In genomic region chr21:29096619-29097018, GRCh38 we compare ENCODE assay signal across 22 cellular contexts. TPM values are rescaled to one million over a fixed set of nuclear protein-coding genes. Genes with fewer than 3 reads are reported as not detected.
DNase-seq lines count a peak whose midpoint lies in the region; ATAC-seq and TF ChIP-seq lines count a peak whose summit lies in the region.
"Had no signal": no experiment of that assay in that cellular context is flagged by ENCODE, and none has a peak within 500 bp of the region (broad histone marks: within the 10 kb centered on the region; RNA-seq: fewer than 3 reads in every experiment).

No MANE protein-coding gene starts in this region.

- no peaks in the 10 kb centered on the region for H3K36me3 ChIP-seq in IMR-90 (ENCODE audit: control insufficient read depth, insufficient read depth, low read length)
- H3K36me3 ChIP-seq in CD8-positive, alpha-beta T cell (ENCODE audit: insufficient read depth, low read length): no peaks in the 10 kb centered on the region

- H3K9me1 ChIP-seq in IMR-90 (ENCODE audit: insufficient read depth, low read length): peaks cover under 1% of the 10 kb centered on the region; the same call in 1 of the 2 replicates

- no peaks in the 10 kb centered on the region for H3K27me3 ChIP-seq in IMR-90 (ENCODE audit: control insufficient read depth, insufficient read depth, low read length)
- H3K27me3 ChIP-seq in CD8-positive, alpha-beta T cell (ENCODE audit: insufficient read depth, low read length): no peaks in the 10 kb centered on the region

- no peaks in the 10 kb centered on the region for H4K20me1 ChIP-seq in IMR-90 (ENCODE audit: insufficient read depth, low read length)

- CTCF ChIA-PET in IMR-90 (lab: Yijun Ruan, JAX): interaction anchor here (0.6 to 1.0 kb wide), 2 partner anchors 39 to 68 kb away, joined by 3 read pairs; no protein-coding TSS in a partner anchor
- CTCF ChIA-PET in CD8-positive, alpha-beta T cell (lab: Charles Lee): no interaction called here

- peaks cover 0 to 5% (median 0%) of the 10 kb centered on the region in 7 donors for H3K9me3 Mint-ChIP-seq in CD14-positive monocyte
- peaks cover 0 to 4% (median 0%) of the 10 kb centered on the region in 7 donors for H3K9me3 Mint-ChIP-seq in naive B cell
- H3K9me3 Mint-ChIP-seq in CD8-positive, alpha-beta T cell: no peaks in the 10 kb centered on the region
- H3K9me3 Mint-ChIP-seq: CD4-positive, CD25-positive, alpha-beta regulatory T cell; HFFc6 had no signal

- H2AK9ac ChIP-seq in IMR-90 (replicated peaks; ENCODE audit: low read depth, low read length, poor library complexity): no peak overlapping the region

- H3K56ac ChIP-seq in IMR-90 (ENCODE audit: extremely low read depth, insufficient read depth, low read length): no peak overlapping the region

- no peak overlapping the region for H3K23ac ChIP-seq in IMR-90 (ENCODE audit: low read depth, low read length)

- no peak for ATAC-seq in IMR-90 (ENCODE audit: low read depth)
- ATAC-seq in naive B cell (ENCODE audit: low read depth in 2 of 2): no peak
- no peak for ATAC-seq in CD8-positive, alpha-beta T cell
- ATAC-seq: A549, HepG2, PC-3 had no signal

- no peak for TF ChIP-seq POLR2A in IMR-90 (IDR thresholded peaks at IDR 0.05; ENCODE audit: low read depth, low read length)

- WGBS in IMR-90 (ENCODE audit: extremely low coverage in 2 of 2, insufficient read length in 1 of 2), 2 experiments: no CpG with 5 or more reads among the region's 6 CpGs

- H3K9ac ChIP-seq in IMR-90 (ENCODE audit: low read depth, low read length): no peak overlapping the region

- no peak overlapping the region for H4K8ac ChIP-seq in IMR-90 (ENCODE audit: low read depth in 2 of 2, low read length in 2 of 2)

- H3K18ac ChIP-seq in IMR-90 (ENCODE audit: low read depth, low read length): no peak overlapping the region

- no peak overlapping the region for H3K4me2 ChIP-seq in IMR-90 (ENCODE audit: low read depth, low read length)
- H3K4me2 ChIP-seq: A549 had no signal

- H4K91ac ChIP-seq in IMR-90 (ENCODE audit: insufficient read depth, low read depth, low read length): no peak overlapping the region

- H3K4me3 Mint-ChIP-seq in CD14-positive monocyte: peak overlapping the region in 1 of 2 donors; percentile 66
- no peak overlapping the region for H3K4me3 Mint-ChIP-seq in naive B cell
- no peak overlapping the region for H3K4me3 Mint-ChIP-seq in CD8-positive, alpha-beta T cell
- H3K4me3 Mint-ChIP-seq: B cell; CD4-positive, CD25-positive, alpha-beta regulatory T cell; H9; HFFc6 had no signal

- dilution Hi-C loops in IMR-90 (cut with HindIII; ENCODE audit: low sequenced_read_pairs, unreplicated experiment): no loop called here

- TF ChIP-seq CTCF in CD14-positive monocyte (IDR thresholded peaks at IDR 0.05) (no peak), IMR-90 (conservative IDR thresholded peaks at IDR 0.05; ENCODE audit: low read depth, low read length) (no peak)
- TF ChIP-seq CTCF in CD8-positive, alpha-beta T cell (IDR thresholded peaks at IDR 0.05): no peak

- DNase-seq in CD14-positive monocyte (ENCODE audit: low spot score) (no peak), IMR-90 (no peak), SKM-1 treated with dmso at 0.1 percent for 144 hours (lab: John Stamatoyannopoulos, UW; ENCODE audit: unreplicated experiment) (peak; percentile 18), naive B cell (no peak), NCI-H345 treated with DMSO at 0.1 percent for 48 hours (lab: John Stamatoyannopoulos, UW; ENCODE audit: unreplicated experiment) (no peak), NCI-H2196 treated with DMSO at 0.1 percent for 48 hours (lab: John Stamatoyannopoulos, UW; ENCODE audit: unreplicated experiment) (no peak), ureter (ENCODE audit: low spot score) (no peak)
- no peak for DNase-seq in CD8-positive, alpha-beta T cell
- DNase-seq: CD4-positive, CD25-positive, alpha-beta regulatory T cell; DND-41; H9; HFFc6; KG1; NCI-H1694; NCI-H774; PC-3; RPMI8226; SHP77 had no signal

- no peak overlapping the region for H2BK20ac ChIP-seq in IMR-90 (ENCODE audit: low read depth, low read length)

- H2BK15ac ChIP-seq in IMR-90 (ENCODE audit: low read depth, low read length): peak overlapping the region; percentile 25; the same call in 1 of the 3 replicates

- H3K4ac ChIP-seq in IMR-90 (ENCODE audit: low read depth, low read length): no peak overlapping the region

- H3K4me1 Mint-ChIP-seq in CD14-positive monocyte: peaks cover 63% of the 10 kb centered on the region
- H3K4me1 Mint-ChIP-seq in naive B cell: peaks cover 7 to 10% (median 7%) of the 10 kb centered on the region in 3 donors
- no peaks in the 10 kb centered on the region for H3K4me1 Mint-ChIP-seq in CD8-positive, alpha-beta T cell (ENCODE audit: low read depth)

- no peak for TF ChIP-seq RAD21 in IMR-90 (IDR thresholded peaks at IDR 0.05; ENCODE audit: low read length)

- POLR2A ChIA-PET in IMR-90 (lab: Charles Lee; ENCODE audit: unreplicated experiment): no interaction called here
- POLR2A ChIA-PET in CD8-positive, alpha-beta T cell (lab: Charles Lee): no interaction called here

- no peak overlapping the region for H2AFZ ChIP-seq in IMR-90 (replicated peaks; ENCODE audit: low read length, poor library complexity)

- no peak overlapping the region for H3K4me3 ChIP-seq in IMR-90 (ENCODE audit: insufficient read depth, low read depth, low read length)
- H3K4me3 ChIP-seq in CD8-positive, alpha-beta T cell (ENCODE audit: low read depth, low read length): no peak overlapping the region
- H3K4me3 ChIP-seq: A549 had no signal

- H3K36me3 Mint-ChIP-seq in CD14-positive monocyte (peaks cover 9 to 10% of the 10 kb centered on the region in 2 donors), naive B cell (peaks cover 5 to 8% of the 10 kb centered on the region in 2 donors)
- H3K36me3 Mint-ChIP-seq in CD8-positive, alpha-beta T cell: peaks cover 30% of the 10 kb centered on the region

- peaks cover 11% of the 10 kb centered on the region for H3K4me1 ChIP-seq in IMR-90 (ENCODE audit: control insufficient read depth, insufficient read depth, low read length)
- no peaks in the 10 kb centered on the region for H3K4me1 ChIP-seq in CD8-positive, alpha-beta T cell (ENCODE audit: insufficient read depth, low read length)
- H3K4me1 ChIP-seq: A549 had no signal

- no peaks in the 10 kb centered on the region for H3K9me3 ChIP-seq in IMR-90 (ENCODE audit: control insufficient read depth, insufficient read depth, low read length)
- H3K9me3 ChIP-seq in CD8-positive, alpha-beta T cell (ENCODE audit: low read length): no peaks in the 10 kb centered on the region
- H3K9me3 ChIP-seq: A549 had no signal

- in situ Hi-C loops in IMR-90 (cut with MboI; ENCODE audit: low sequenced_read_pairs): loop anchor here (25.0 kb wide), 1 partner anchor 1991 kb away; no protein-coding TSS in a partner anchor

- H3K79me1 ChIP-seq in IMR-90 (ENCODE audit: low read depth in 1 of 2, low read length in 2 of 2): peaks cover 0 to 8% of the 10 kb centered on the region in 2 experiments; a peak in 2 of 4 replicates

- intact Hi-C loops in CD14-positive monocyte (cut with micrococcal nuclease) (no loop called here), IMR-90 (cut with micrococcal nuclease) (no loop called here)
- intact Hi-C loops in CD8-positive, alpha-beta T cell (cut with DNase I, micrococcal nuclease): loop anchor here in 1 of 2 experiments (10.0 kb wide), 1 partner anchor 1988 kb away; no protein-coding TSS in a partner anchor

- H3K27me3 Mint-ChIP-seq in CD14-positive monocyte (ENCODE audit: low read depth in 3 of 3) (peaks cover 0 to 2% (median 0%) of the 10 kb centered on the region in 3 donors), naive B cell (no peaks in the 10 kb centered on the region)
- peaks cover 2% of the 10 kb centered on the region for H3K27me3 Mint-ChIP-seq in CD8-positive, alpha-beta T cell (ENCODE audit: low read depth)
- H3K27me3 Mint-ChIP-seq: B cell; CD4-positive, CD25-positive, alpha-beta regulatory T cell had no signal

- no peak overlapping the region for H3K14ac ChIP-seq in IMR-90 (replicated peaks; ENCODE audit: low read depth, low read length)

- no peak overlapping the region for H2BK120ac ChIP-seq in IMR-90 (ENCODE audit: low read depth, low read length)

- H4K5ac ChIP-seq in IMR-90 (ENCODE audit: low read depth, low read length): no peak overlapping the region

- H2BK5ac ChIP-seq in IMR-90 (ENCODE audit: low read depth, low read length, poor library complexity, severe bottlenecking): no peak overlapping the region

- BruUV-seq in IMR-90 (replicated peaks; lab: Mats Ljungman, UMichigan): no TSS peak

- H3K27ac ChIP-seq in IMR-90 (ENCODE audit: insufficient read depth, low read length): no peak overlapping the region
- no peak overlapping the region for H3K27ac ChIP-seq in CD8-positive, alpha-beta T cell (ENCODE audit: low read depth, low read length)
- H3K27ac ChIP-seq: A549 had no signal

- H3K27ac Mint-ChIP-seq in CD14-positive monocyte (peak overlapping the region; percentile 84 to 94 (median 91)), naive B cell (peak overlapping the region in 4 of 6 donors; percentile 11 to 36 (median 22))
- H3K27ac Mint-ChIP-seq in CD8-positive, alpha-beta T cell: no peak overlapping the region
- H3K27ac Mint-ChIP-seq: B cell; CD4-positive, CD25-positive, alpha-beta regulatory T cell; H9; HFFc6 had no signal

- H2AK5ac ChIP-seq in IMR-90 (ENCODE audit: low read depth, low read length): no peak overlapping the region

TF ChIP-seq in IMR-90, 13 proteins besides CTCF, POLR2A, EP300 and RAD21 (continues in another document):
- no peak for TF ChIP-seq RFX5 (IDR thresholded peaks at IDR 0.05; ENCODE audit: low read depth, low read length)
- TF ChIP-seq FOS (IDR thresholded peaks at IDR 0.05; ENCODE audit: low read depth, low read length): no peak
- TF ChIP-seq MAZ (IDR thresholded peaks at IDR 0.05; ENCODE audit: borderline replicate concordance, low read depth, low read length): no peak
- no peak for TF ChIP-seq MXI1 (IDR thresholded peaks at IDR 0.05; ENCODE audit: borderline replicate concordance, low read depth, low read length)

RNA-seq across cellular contexts. Expression of gene CCT8, which starts 23.2 kb away (rescaled TPM):
- polyA plus RNA-seq in CD14-positive monocyte (100 to 1,000 TPM; 169 to 173 TPM), IMR-90 (2012; rRNA removed) (147 and 172 TPM in 2 replicates), naive B cell (ENCODE audit: low read depth in 6 of 6) (100 to 1,000 TPM; 111 to 151 (median 120) TPM)
- total RNA-seq in IMR-90 (2012; rRNA removed) (192 and 286 TPM in 2 replicates), ureter (121 TPM)
- polyA plus RNA-seq in IMR-90 (2012; cell fraction: cytosol; rRNA removed): 19.9 and 42.9 TPM in 2 replicates
- polyA plus RNA-seq in IMR-90 (2012; cell fraction: nucleus; rRNA removed; ENCODE audit: low replicate concordance): 9.3 and 70.2 TPM in 2 replicates
- total RNA-seq in CD8-positive, alpha-beta T cell: 100 to 1,000 TPM; 104 to 116 TPM

RNA-seq across cellular contexts. Expression of gene MAP3K7CL, which starts 33.8 kb away (rescaled TPM):
- polyA plus RNA-seq in CD14-positive monocyte (10 to 100 TPM; 14.6 to 15.8 TPM), IMR-90 (2012; rRNA removed) (21.8 and 22.3 TPM in 2 replicates), naive B cell (ENCODE audit: low read depth in 6 of 6) (10 to 100 TPM in 5 of 6 donors, 1 to 10 TPM in 1; 7.8 to 38.2 (median 18.5) TPM)
- total RNA-seq in IMR-90 (2012; rRNA removed) (21.0 and 25.3 TPM in 2 replicates), ureter (11.5 TPM)
- 10.0 and 17.0 TPM in 2 replicates for polyA plus RNA-seq in IMR-90 (2012; cell fraction: cytosol; rRNA removed)
- 7.6 and 12.0 TPM in 2 replicates for polyA plus RNA-seq in IMR-90 (2012; cell fraction: nucleus; rRNA removed; ENCODE audit: low replicate concordance)
- total RNA-seq in CD8-positive, alpha-beta T cell: 1 to 10 TPM; 2.3 to 2.9 TPM
- total RNA-seq: H9, NCI-H460 had no signal
